ENCODE assay signal across 13 cellular contexts in the genomic region with DNA sequence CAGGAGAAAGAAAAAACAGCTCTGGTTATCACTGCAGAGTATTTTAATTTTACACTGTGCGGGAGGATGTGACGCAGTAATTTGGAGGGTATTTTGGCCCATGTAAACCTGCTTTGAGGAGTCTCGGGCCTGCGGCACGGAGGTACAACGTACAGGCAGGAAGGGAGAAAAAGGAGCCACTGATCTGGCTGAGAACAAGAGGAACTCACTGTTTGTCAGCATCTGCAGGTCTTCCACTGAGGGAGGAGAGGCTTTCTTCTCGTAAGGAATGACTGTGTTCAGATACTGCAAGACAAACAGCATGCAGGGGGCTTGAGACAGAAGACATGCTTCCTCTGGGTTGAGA. TPM values are rescaled to one million over a fixed set of nuclear protein-coding genes. Genes with fewer than 3 reads are reported as not detected.
DNase-seq lines count a peak whose midpoint lies in the region; ATAC-seq and TF ChIP-seq lines count a peak whose summit lies in the region.
"Had no signal": no experiment of that assay in that cellular context is flagged by ENCODE, and none has a peak within 500 bp of the region (broad histone marks: within the 10 kb centered on the region; RNA-seq: fewer than 3 reads in every experiment).

No MANE protein-coding gene starts in this region.

- POLR2A ChIA-PET in CD4-positive, alpha-beta memory T cell (lab: Charles Lee; ENCODE audit: partially characterized antibody), result no interaction called here

- H3K4me3 ChIP-seq in Loucy (ENCODE audit: low read length, poor library complexity, severe bottlenecking) (no peak overlapping the region), dorsolateral prefrontal cortex (peak overlapping the region in 23 of 59 donors; percentile 4 to 56 (median 23)), left lung (no peak overlapping the region)
- no peak overlapping the region for H3K4me3 ChIP-seq in CD4-positive, alpha-beta memory T cell (ENCODE audit: low read length in 2 of 2)
- H3K4me3 ChIP-seq: uterus had no signal

- CTCF ChIA-PET in CD4-positive, alpha-beta memory T cell (lab: Charles Lee; ENCODE audit: partially characterized antibody), result interaction anchor here (1.2 to 3.3 kb wide), 9 partner anchors 8 to 62 kb away, joined by 3 to 16 read pairs (median 6); no protein-coding TSS in a partner anchor

- no peaks in the 10 kb centered on the region for H3K36me3 Mint-ChIP-seq in CD4-positive, alpha-beta memory T cell

- peaks cover 0 to under 1% of the 10 kb centered on the region in 2 donors for H3K27me3 Mint-ChIP-seq in CD4-positive, alpha-beta memory T cell

- DNase-seq in dorsolateral prefrontal cortex (peak in 1 of 10 donors; percentile 20), left lung (no peak), C1 segment of cervical spinal cord (lab: John Stamatoyannopoulos, UW) (no peak), T-helper 9 cell (no peak)
- DNase-seq in CD4-positive, alpha-beta memory T cell, result no peak
- DNase-seq: NCI-H510A had no signal

- H3K36me3 ChIP-seq in Loucy (ENCODE audit: insufficient read depth, low read length) (no peaks in the 10 kb centered on the region), left lung (no peaks in the 10 kb centered on the region)
- H3K36me3 ChIP-seq in CD4-positive, alpha-beta memory T cell (ENCODE audit: insufficient read depth, low read length), result no peaks in the 10 kb centered on the region
- H3K36me3 ChIP-seq: BE2C, uterus had no signal

- H3K9me3 ChIP-seq in Loucy (ENCODE audit: insufficient read depth, low read depth, low read length), result no peaks in the 10 kb centered on the region
- H3K9me3 ChIP-seq in left lung, result no peaks in the 10 kb centered on the region
- no peaks in the 10 kb centered on the region for H3K9me3 ChIP-seq in CD4-positive, alpha-beta memory T cell (ENCODE audit: control insufficient read depth in 1 of 2, low read length in 2 of 2)
- H3K9me3 ChIP-seq: BE2C, uterus had no signal

- no peak overlapping the region for H3K4me2 ChIP-seq in Loucy (ENCODE audit: low read depth, low read length, poor library complexity, severe bottlenecking)

- H3K27ac Mint-ChIP-seq in CD4-positive, alpha-beta memory T cell, result no peak overlapping the region

- H3K27ac ChIP-seq in dorsolateral prefrontal cortex (peak overlapping the region; percentile 91 to 100 (median 98)), left lung (peak overlapping the region; percentile 31 to 42), temporal lobe (ENCODE audit: low read depth, low read length) (peak overlapping the region; percentile 98)
- H3K27ac ChIP-seq in CD4-positive, alpha-beta memory T cell (ENCODE audit: low read depth, low read length), result no peak overlapping the region
- H3K27ac ChIP-seq: uterus had no signal

- peak overlapping the region; percentile 93 for H2AFZ ChIP-seq in Loucy (ENCODE audit: low read length)

- H3F3A ChIP-seq in Loucy (ENCODE audit: low read depth), result no peaks in the 10 kb centered on the region

- H3K4me1 Mint-ChIP-seq in CD4-positive, alpha-beta memory T cell, result peaks cover 0 to 7% (median 2%) of the 10 kb centered on the region in 4 donors
- H3K4me1 Mint-ChIP-seq: activated CD4-positive, alpha-beta T cell treated with anti-CD3 and anti-CD28 coated beads, Interleukin-2, amount 10 ng/mL, durations not matched to agents 24 days and 14 days had no signal

- H3K79me2 ChIP-seq in Loucy (ENCODE audit: insufficient read depth, low read length), result no peaks in the 10 kb centered on the region

- H4K20me1 ChIP-seq in Loucy (ENCODE audit: insufficient read depth, low read length, poor library complexity, severe bottlenecking), result no peaks in the 10 kb centered on the region

- no peaks in the 10 kb centered on the region for H3K9me2 ChIP-seq in Loucy (replicated peaks; ENCODE audit: low read depth, low read length)

- TF ChIP-seq CTCF in Loucy (conservative IDR thresholded peaks at IDR 0.05; ENCODE audit: low read length), result no peak
- TF ChIP-seq CTCF in dorsolateral prefrontal cortex (IDR thresholded peaks at IDR 0.05 in 54 of 56, conservative IDR thresholded peaks at IDR 0.05 in 2 of 56; ENCODE audit: low read depth in 1 of 56, partially characterized antibody in 56 of 56), result no peak
- no peak for TF ChIP-seq CTCF in left lung (IDR thresholded peaks at IDR 0.05)

- no peak overlapping the region for H3K9ac ChIP-seq in Loucy (ENCODE audit: low read depth, low read length, poor library complexity, severe bottlenecking)

- no peaks in the 10 kb centered on the region for H3K9me3 Mint-ChIP-seq in CD4-positive, alpha-beta memory T cell
- H3K9me3 Mint-ChIP-seq: activated CD4-positive, alpha-beta T cell treated with anti-CD3 and anti-CD28 coated beads, Interleukin-2, amount 10 ng/mL, durations not matched to agents 24 days and 14 days had no signal

- H3K27me3 ChIP-seq in Loucy (ENCODE audit: insufficient read depth, low read length, poor library complexity, severe bottlenecking), result no peaks in the 10 kb centered on the region
- no peaks in the 10 kb centered on the region for H3K27me3 ChIP-seq in dorsolateral prefrontal cortex
- no peaks in the 10 kb centered on the region for H3K27me3 ChIP-seq in left lung
- H3K27me3 ChIP-seq in CD4-positive, alpha-beta memory T cell (ENCODE audit: insufficient read depth, low read length), result no peaks in the 10 kb centered on the region
- H3K27me3 ChIP-seq: BE2C, uterus had no signal

- intact Hi-C loops in dorsolateral prefrontal cortex (cut with DNase I) (loop anchor here in 1 of 2 donors (5.0 kb wide), 1 partner anchor 45 kb away; a partner anchor contains a TSS), left lung (cut with DNase I) (no loop called here)
- intact Hi-C loops in CD4-positive, alpha-beta memory T cell (cut with micrococcal nuclease), result loop anchor here (5.0 kb wide), 1 partner anchor 490 kb away; no protein-coding TSS in a partner anchor

- ATAC-seq in left lung, result no peak
- ATAC-seq in GM21360 (IDR thresholded peaks at IDR 0.05; ENCODE audit: unreplicated experiment), result no peak

- H3K4me1 ChIP-seq in Loucy (ENCODE audit: insufficient read depth, low read length, poor library complexity, severe bottlenecking), result no peaks in the 10 kb centered on the region
- H3K4me1 ChIP-seq in left lung, result peaks cover 0 to 15% of the 10 kb centered on the region in 2 donors
- H3K4me1 ChIP-seq in CD4-positive, alpha-beta memory T cell (ENCODE audit: insufficient read depth, low read length), result no peaks in the 10 kb centered on the region

- H3K4me3 Mint-ChIP-seq in CD4-positive, alpha-beta memory T cell, result no peak overlapping the region
- H3K4me3 Mint-ChIP-seq: activated CD4-positive, alpha-beta T cell treated with anti-CD3 and anti-CD28 coated beads, Interleukin-2, amount 10 ng/mL, durations not matched to agents 24 days and 14 days had no signal

RNA-seq across cellular contexts. Expression of a gene that starts 44.0 kb away (rescaled TPM):
- total RNA-seq in dorsolateral prefrontal cortex, result 100 to 1,000 TPM; 271 to 977 (median 455) TPM
- 10 to 100 TPM; 31.8 to 41.1 TPM for total RNA-seq in left lung
- 226 TPM for total RNA-seq in temporal lobe
- under 1 TPM; 0.44 to 0.70 TPM for total RNA-seq in CD4-positive, alpha-beta memory T cell
- 1 to 10 TPM in 1 of 2 donors, under 1 TPM in 1; 0.55 to 1.2 TPM for polyA plus RNA-seq in CD4-positive, alpha-beta memory T cell
- total RNA-seq: HepG2 had no signal
- polyA plus RNA-seq: HepG2 had no signal

Comparison
In these comparisons a context has a peak if more than half of its experiments do, and no peak if none do; other contexts are left out.
1. RNA of a gene that starts 44.0 kb away (total RNA-seq): 271 to 977 TPM in dorsolateral prefrontal cortex, 226 TPM in temporal lobe (single experiment) and 31.8 to 41.1 TPM in left lung; 0.44 to 0.70 TPM in CD4-positive, alpha-beta memory T cell; every median in the first group is over 10 times any median in the second.